Comparison of ENCODE assay signal across 10 cellular contexts in genomic region chr7:87735360-87735759, GRCh38.
"Had no signal": no experiment of that assay in that cellular context is flagged by ENCODE, and none has a peak within 500 bp of the region (broad histone marks: within the 10 kb centered on the region; RNA-seq: fewer than 3 reads in every experiment).

No MANE protein-coding gene starts in this region.

- ATAC-seq: left cardiac atrium; natural killer cell treated with Interleukin-12 subunit alpha and Interleukin-12 subunit beta and Interleukin-15 and Interleukin-18, amount 100 ng/mL, for 72 hours; stimulated activated naive CD8-positive, alpha-beta T cell treated with anti-CD3 and anti-CD28 coated beads, Interleukin-15, amount 100 ng/mL, for 72 hours had no signal

- DNase-seq: activated CD4-positive, alpha-beta T cell treated with anti-CD3 and anti-CD28 coated beads, Interleukin-2, amount 10 ng/mL, durations not matched to agents 7 days and 5 days; activated CD4-positive, CD25-positive, alpha-beta regulatory T cell; activated CD8-positive, alpha-beta memory T cell treated with anti-CD3 and anti-CD28 coated beads for 24 hours; activated naive CD4-positive, alpha-beta T cell treated with anti-CD3 and anti-CD28 coated beads, Interleukin-2, amount 10 ng/mL, durations not matched to agents 7 days and 5 days; immature natural killer cell; left cardiac atrium; stimulated activated CD4-positive, alpha-beta T cell treated with anti-CD3 and anti-CD28 coated beads, Interleukin-15, amount 100 ng/mL, for 24 hours; stimulated activated CD4-positive, alpha-beta T cell treated with anti-CD3 and anti-CD28 coated beads, Interleukin-4, amount 100 ng/mL, for 24 hours; stimulated activated naive CD8-positive, alpha-beta T cell treated with anti-CD3 and anti-CD28 coated beads, Interleukin-15, amount 100 ng/mL, for 72 hours had no signal
